35 cellular contexts compared by ENCODE assay signal in genomic region chr20:6786548-6786947, GRCh38. TPM values are rescaled to one million over a fixed set of nuclear protein-coding genes. Genes with fewer than 3 reads are reported as not detected.
"Had no signal": no experiment of that assay in that cellular context is flagged by ENCODE, and none has a peak within 500 bp of the region (broad histone marks: within the 10 kb centered on the region; RNA-seq: fewer than 3 reads in every experiment).

No MANE protein-coding gene starts in this region.

- H3K4me3 Mint-ChIP-seq: activated B cell treated with CpG ODN at 0.5 μM for 24 hours; activated CD4-positive, alpha-beta memory T cell treated with anti-CD3 and anti-CD28 coated beads for 36 hours; activated CD4-positive, alpha-beta T cell treated with anti-CD3 and anti-CD28 coated beads, Interleukin-2, amount 10 ng/mL, durations not matched to agents 24 days and 14 days; activated CD8-positive, alpha-beta T cell treated with anti-CD3 and anti-CD28 coated beads for 36 hours; activated naive CD4-positive, alpha-beta T cell treated with anti-CD3 and anti-CD28 coated beads, Interleukin-2, amount 10 ng/mL, durations not matched to agents 7 days and 5 days; activated naive CD4-positive, alpha-beta T cell treated with anti-CD3 and anti-CD28 coated beads, Interleukin-2, amount 50 U/mL, for 24 hours; activated naive CD8-positive, alpha-beta T cell; activated naive CD8-positive, alpha-beta T cell treated with anti-CD3 and anti-CD28 coated beads, Interleukin-2, amount 10 ng/mL, durations not matched to agents 7 days and 5 days; activated naive CD8-positive, alpha-beta T cell treated with anti-CD3 and anti-CD28 coated beads, Interleukin-2, amount 50 U/mL, for 24 hours; activated T-cell treated with anti-CD3 and anti-CD28 coated beads, Interleukin-2, amount 50 U/mL, for 24 hours; central memory CD8-positive, alpha-beta T cell; T-helper 1 cell treated with Interleukin-12 subunit alpha and Interleukin-12 subunit beta and Interleukin-4 antibody, amounts not matched to agents 30 μg/mL and 1 μg/mL, for 36 hours; T-helper 2 cell treated with Interferon-gamma antibody and Interleukin-4, amounts not matched to agents 5 μg/mL and 100 μg/mL, for 36 hours had no signal

- H3K27ac Mint-ChIP-seq: activated B cell treated with CpG ODN at 0.5 μM for 24 hours; activated CD4-positive, alpha-beta memory T cell treated with anti-CD3 and anti-CD28 coated beads for 36 hours; activated CD4-positive, alpha-beta T cell treated with anti-CD3 and anti-CD28 coated beads, Interleukin-2, amount 10 ng/mL, durations not matched to agents 24 days and 14 days; activated CD8-positive, alpha-beta T cell treated with anti-CD3 and anti-CD28 coated beads for 36 hours; activated naive CD4-positive, alpha-beta T cell treated with anti-CD3 and anti-CD28 coated beads, Interleukin-2, amount 10 ng/mL, durations not matched to agents 7 days and 5 days; activated naive CD4-positive, alpha-beta T cell treated with anti-CD3 and anti-CD28 coated beads, Interleukin-2, amount 50 U/mL, for 24 hours; activated naive CD8-positive, alpha-beta T cell; activated naive CD8-positive, alpha-beta T cell treated with anti-CD3 and anti-CD28 coated beads, Interleukin-2, amount 10 ng/mL, durations not matched to agents 7 days and 5 days; activated naive CD8-positive, alpha-beta T cell treated with anti-CD3 and anti-CD28 coated beads, Interleukin-2, amount 50 U/mL, for 24 hours; activated T-cell treated with anti-CD3 and anti-CD28 coated beads, Interleukin-2, amount 50 U/mL, for 24 hours; activated T-helper 2 cell treated with anti-CD3 and anti-CD28 coated beads, Interferon-gamma antibody, Interleukin-2, Interleukin-4, amounts not matched to agents 10 μg/mL and 5 μg/mL and 100 μg/mL, durations not matched to agents 14 hours and 24 hours and 36 hours; T-helper 1 cell treated with Interleukin-12 subunit alpha and Interleukin-12 subunit beta and Interleukin-4 antibody, amounts not matched to agents 30 μg/mL and 1 μg/mL, for 36 hours; T-helper 2 cell treated with Interferon-gamma antibody and Interleukin-4, amounts not matched to agents 5 μg/mL and 100 μg/mL, for 36 hours had no signal

- H3K27ac ChIP-seq: body of pancreas, brain microvascular endothelial cell, breast epithelium, VCaP had no signal

- DNase-seq: activated B cell treated with CpG ODN at 0.5 μM for 24 hours; activated CD4-positive, alpha-beta memory T cell treated with anti-CD3 and anti-CD28 coated beads for 36 hours; activated CD4-positive, alpha-beta T cell treated with anti-CD3 and anti-CD28 coated beads for 4 hours; activated CD4-positive, alpha-beta T cell treated with anti-CD3 and anti-CD28 coated beads, Interleukin-2, amount 10 ng/mL, durations not matched to agents 24 days and 14 days; activated CD4-positive, alpha-beta T cell treated with anti-CD3 and anti-CD28 coated beads, Interleukin-2, amount 50 U/mL, for 1 hour; activated CD4-positive, alpha-beta T cell treated with anti-CD3 and anti-CD28 coated beads, Interleukin-2, amount 50 U/mL, for 4 hours; activated CD4-positive, CD25-positive, alpha-beta regulatory T cell treated with anti-CD3 and anti-CD28 coated beads, Interleukin-2, amount 50 U/mL, for 72 hours; activated CD8-positive, alpha-beta memory T cell treated with anti-CD3 and anti-CD28 coated beads, Interleukin-2, amount 50 U/mL, for 4 hours; activated CD8-positive, alpha-beta T cell treated with anti-CD3 and anti-CD28 coated beads for 36 hours; activated effector memory CD4-positive, alpha-beta T cell treated with Interleukin-2 at 50 U/mL for 16 hours; activated gamma-delta T cell; activated naive CD4-positive, alpha-beta T cell treated with anti-CD3 and anti-CD28 coated beads, Interleukin-2, amount 10 ng/mL, durations not matched to agents 7 days and 5 days; activated naive CD4-positive, alpha-beta T cell treated with Interleukin-2 at 50 U/mL for 16 hours; activated naive CD8-positive, alpha-beta T cell treated with anti-CD3 and anti-CD28 coated beads, Interleukin-2, amount 10 ng/mL, durations not matched to agents 7 days and 5 days; activated naive CD8-positive, alpha-beta T cell treated with anti-CD3 and anti-CD28 coated beads, Interleukin-2, amount 50 U/mL, for 24 hours; activated T-cell treated with anti-CD3 and anti-CD28 coated beads for 4 hours; activated T-cell treated with anti-CD3 and anti-CD28 coated beads, Interleukin-2, amount 50 U/mL, for 24 hours; activated T-cell treated with anti-CD3 and anti-CD28 coated beads, Interleukin-2, amount 50 U/mL, for 48 hours; aorta; body of pancreas; brain microvascular endothelial cell; caudate nucleus; cerebellar nuclear complex; T-helper 1 cell; T-helper 2 cell; T-helper 9 cell had no signal

- H3K4me1 ChIP-seq: body of pancreas, breast epithelium had no signal

- H3K9me3 Mint-ChIP-seq: activated B cell treated with CpG ODN at 0.5 μM for 24 hours; activated CD4-positive, alpha-beta memory T cell treated with anti-CD3 and anti-CD28 coated beads for 36 hours; activated CD4-positive, alpha-beta T cell treated with anti-CD3 and anti-CD28 coated beads, Interleukin-2, amount 10 ng/mL, durations not matched to agents 24 days and 14 days; activated CD8-positive, alpha-beta T cell treated with anti-CD3 and anti-CD28 coated beads for 36 hours; activated naive CD4-positive, alpha-beta T cell treated with anti-CD3 and anti-CD28 coated beads, Interleukin-2, amount 10 ng/mL, durations not matched to agents 7 days and 5 days; activated naive CD4-positive, alpha-beta T cell treated with anti-CD3 and anti-CD28 coated beads, Interleukin-2, amount 50 U/mL, for 24 hours; activated naive CD8-positive, alpha-beta T cell treated with anti-CD3 and anti-CD28 coated beads, Interleukin-2, amount 10 ng/mL, durations not matched to agents 7 days and 5 days; activated naive CD8-positive, alpha-beta T cell treated with anti-CD3 and anti-CD28 coated beads, Interleukin-2, amount 50 U/mL, for 24 hours; activated T-cell treated with anti-CD3 and anti-CD28 coated beads, Interleukin-2, amount 50 U/mL, for 24 hours; activated T-helper 2 cell treated with anti-CD3 and anti-CD28 coated beads, Interferon-gamma antibody, Interleukin-2, Interleukin-4, amounts not matched to agents 10 μg/mL and 5 μg/mL and 100 μg/mL, durations not matched to agents 14 hours and 24 hours and 36 hours; T-helper 1 cell treated with Interleukin-12 subunit alpha and Interleukin-12 subunit beta and Interleukin-4 antibody, amounts not matched to agents 30 μg/mL and 1 μg/mL, for 36 hours; T-helper 2 cell treated with Interferon-gamma antibody and Interleukin-4, amounts not matched to agents 5 μg/mL and 100 μg/mL, for 36 hours had no signal

- ATAC-seq: activated CD8-positive, alpha-beta T cell treated with anti-CD3 and anti-CD28 coated beads for 36 hours; activated naive CD8-positive, alpha-beta T cell treated with anti-CD3 and anti-CD28 coated beads, Interleukin-2, amount 50 U/mL, for 24 hours; body of pancreas had no signal

- H3K27me3 ChIP-seq: body of pancreas, brain microvascular endothelial cell, breast epithelium had no signal

- H3K36me3 Mint-ChIP-seq: activated CD4-positive, alpha-beta memory T cell treated with anti-CD3 and anti-CD28 coated beads for 36 hours; activated naive CD4-positive, alpha-beta T cell treated with anti-CD3 and anti-CD28 coated beads, Interleukin-2, amount 10 ng/mL, durations not matched to agents 7 days and 5 days; activated naive CD4-positive, alpha-beta T cell treated with anti-CD3 and anti-CD28 coated beads, Interleukin-2, amount 50 U/mL, for 24 hours; activated naive CD8-positive, alpha-beta T cell; activated naive CD8-positive, alpha-beta T cell treated with anti-CD3 and anti-CD28 coated beads, Interleukin-2, amount 10 ng/mL, durations not matched to agents 7 days and 5 days had no signal

- H3K4me1 Mint-ChIP-seq: activated B cell treated with CpG ODN at 0.5 μM for 24 hours; activated CD4-positive, alpha-beta T cell treated with anti-CD3 and anti-CD28 coated beads, Interleukin-2, amount 10 ng/mL, durations not matched to agents 24 days and 14 days; activated naive CD4-positive, alpha-beta T cell treated with anti-CD3 and anti-CD28 coated beads, Interleukin-2, amount 10 ng/mL, durations not matched to agents 7 days and 5 days; activated naive CD4-positive, alpha-beta T cell treated with anti-CD3 and anti-CD28 coated beads, Interleukin-2, amount 50 U/mL, for 24 hours; activated naive CD8-positive, alpha-beta T cell treated with anti-CD3 and anti-CD28 coated beads, Interleukin-2, amount 10 ng/mL, durations not matched to agents 7 days and 5 days; activated naive CD8-positive, alpha-beta T cell treated with anti-CD3 and anti-CD28 coated beads, Interleukin-2, amount 50 U/mL, for 24 hours; central memory CD8-positive, alpha-beta T cell had no signal

- H3K27me3 Mint-ChIP-seq: activated B cell treated with CpG ODN at 0.5 μM for 24 hours; activated CD4-positive, alpha-beta memory T cell treated with anti-CD3 and anti-CD28 coated beads for 36 hours; activated CD4-positive, alpha-beta T cell treated with anti-CD3 and anti-CD28 coated beads, Interleukin-2, amount 10 ng/mL, durations not matched to agents 24 days and 14 days; activated CD8-positive, alpha-beta T cell treated with anti-CD3 and anti-CD28 coated beads for 36 hours; activated naive CD4-positive, alpha-beta T cell treated with anti-CD3 and anti-CD28 coated beads, Interleukin-2, amount 10 ng/mL, durations not matched to agents 7 days and 5 days; activated naive CD8-positive, alpha-beta T cell treated with anti-CD3 and anti-CD28 coated beads, Interleukin-2, amount 10 ng/mL, durations not matched to agents 7 days and 5 days; activated T-cell treated with anti-CD3 and anti-CD28 coated beads, Interleukin-2, amount 50 U/mL, for 24 hours; central memory CD8-positive, alpha-beta T cell had no signal

- H3K4me3 ChIP-seq: body of pancreas, breast epithelium had no signal

- H3K36me3 ChIP-seq: brain microvascular endothelial cell, breast epithelium had no signal

- H3K9me3 ChIP-seq: body of pancreas, breast epithelium had no signal

RNA-seq across cellular contexts. Expression of gene BMP2, which starts 19.1 kb away (rescaled TPM):
- total RNA-seq: activated B cell treated with CpG ODN at 0.5 μM for 24 hours; activated CD4-positive, alpha-beta memory T cell treated with anti-CD3 and anti-CD28 coated beads for 36 hours; activated CD8-positive, alpha-beta memory T cell treated with anti-CD3 and anti-CD28 coated beads for 36 hours; activated CD8-positive, alpha-beta T cell treated with anti-CD3 and anti-CD28 coated beads for 36 hours; activated naive CD8-positive, alpha-beta T cell treated with anti-CD3 and anti-CD28 coated beads, Interleukin-2, amount 10 ng/mL, durations not matched to agents 7 days and 5 days had no signal
